ENCODE assay signal across 17 cellular contexts in the genomic region with DNA sequence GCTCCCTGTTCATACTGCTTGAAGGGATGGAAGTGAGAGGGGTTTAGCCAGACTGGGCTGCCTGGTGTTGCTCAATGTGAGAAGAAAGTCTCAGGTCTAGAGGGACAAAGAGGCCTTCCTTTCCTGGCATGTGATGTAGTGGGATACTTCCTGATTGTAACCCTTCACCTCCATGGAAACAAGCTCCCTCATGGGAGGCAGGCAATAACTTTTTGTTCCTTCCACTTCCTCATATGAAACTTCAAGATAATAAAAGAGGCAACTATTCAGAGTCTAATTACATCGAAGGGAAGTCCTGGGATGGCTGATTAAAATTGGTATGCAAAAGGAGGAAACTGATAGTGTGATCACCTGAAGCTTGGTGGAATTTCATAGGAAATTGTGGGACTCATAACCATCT.
"Had no signal": no experiment of that assay in that cellular context is flagged by ENCODE, and none has a peak within 500 bp of the region (broad histone marks: within the 10 kb centered on the region; RNA-seq: fewer than 3 reads in every experiment).

No MANE protein-coding gene starts in this region.

- H3K27me3 Mint-ChIP-seq: activated B cell treated with CpG ODN at 0.5 μM for 24 hours; activated CD4-positive, alpha-beta T cell treated with anti-CD3 and anti-CD28 coated beads, Interleukin-2, amount 10 ng/mL, durations not matched to agents 24 days and 14 days had no signal

- H3K4me3 ChIP-seq: lung, suprapubic skin, upper lobe of left lung had no signal

- H3K36me3 ChIP-seq: neutrophil, suprapubic skin, upper lobe of left lung had no signal

- ATAC-seq: activated naive CD4-positive, alpha-beta T cell treated with anti-CD3 and anti-CD28 coated beads, Interleukin-2, amount 50 U/mL, for 72 hours; activated T-cell treated with anti-CD3 and anti-CD28 coated beads, Interleukin-2, amount 50 U/mL, for 72 hours; SK-N-SH treated with all-trans-retinoic acid at 6 μM for 48 hours had no signal

- H3K9me3 Mint-ChIP-seq: activated CD4-positive, alpha-beta T cell treated with anti-CD3 and anti-CD28 coated beads, Interleukin-2, amount 10 ng/mL, durations not matched to agents 24 days and 14 days had no signal

- H3K27ac Mint-ChIP-seq: activated B cell treated with CpG ODN at 0.5 μM for 24 hours; activated CD4-positive, alpha-beta T cell treated with anti-CD3 and anti-CD28 coated beads, Interleukin-2, amount 10 ng/mL, durations not matched to agents 24 days and 14 days; activated naive CD4-positive, alpha-beta T cell treated with anti-CD3 and anti-CD28 coated beads, Interleukin-2, amount 50 U/mL, for 72 hours; activated T-cell treated with anti-CD3 and anti-CD28 coated beads, Interleukin-2, amount 50 U/mL, for 72 hours had no signal

- H3K36me3 Mint-ChIP-seq: activated naive CD4-positive, alpha-beta T cell treated with anti-CD3 and anti-CD28 coated beads, Interleukin-2, amount 50 U/mL, for 72 hours had no signal

- H3K27ac ChIP-seq: neutrophil, suprapubic skin, upper lobe of left lung had no signal

- H3K4me1 Mint-ChIP-seq: activated B cell treated with CpG ODN at 0.5 μM for 24 hours; activated CD4-positive, alpha-beta T cell treated with anti-CD3 and anti-CD28 coated beads, Interleukin-2, amount 10 ng/mL, durations not matched to agents 24 days and 14 days had no signal

- H3K4me3 Mint-ChIP-seq: activated B cell treated with CpG ODN at 0.5 μM for 24 hours; activated CD4-positive, alpha-beta T cell treated with anti-CD3 and anti-CD28 coated beads, Interleukin-2, amount 10 ng/mL, durations not matched to agents 24 days and 14 days; activated T-cell treated with anti-CD3 and anti-CD28 coated beads, Interleukin-2, amount 50 U/mL, for 72 hours had no signal

- H3K9me3 ChIP-seq: neutrophil, suprapubic skin, upper lobe of left lung had no signal

- DNase-seq: activated B cell treated with CpG ODN at 0.5 μM for 24 hours; activated CD4-positive, alpha-beta T cell treated with anti-CD3 and anti-CD28 coated beads, Interleukin-2, amount 10 ng/mL, durations not matched to agents 24 days and 14 days; activated CD8-positive, alpha-beta memory T cell treated with anti-CD3 and anti-CD28 coated beads, Interleukin-2, amount 50 U/mL, for 48 hours; activated gamma-delta T cell; activated T-cell treated with anti-CD3 and anti-CD28 coated beads, Interleukin-2, amount 50 U/mL, for 72 hours; caudate nucleus; stimulated activated CD4-positive, alpha-beta T cell treated with anti-CD3 and anti-CD28 coated beads, Interleukin-15, amount 100 ng/mL, for 24 hours; stimulated activated CD4-positive, alpha-beta T cell treated with anti-CD3 and anti-CD28 coated beads, Interleukin-4, amount 100 ng/mL, for 1 hour; stimulated activated naive CD4-positive, alpha-beta T cell treated with Interleukin-2 at 50 U/mL for 16 hours; T-helper 1 cell; T1000; upper lobe of left lung had no signal

- H3K27me3 ChIP-seq: neutrophil, suprapubic skin, upper lobe of left lung had no signal

- H3K4me1 ChIP-seq: suprapubic skin, upper lobe of left lung had no signal
